8 cellular contexts compared by ENCODE assay signal in the genomic region with DNA sequence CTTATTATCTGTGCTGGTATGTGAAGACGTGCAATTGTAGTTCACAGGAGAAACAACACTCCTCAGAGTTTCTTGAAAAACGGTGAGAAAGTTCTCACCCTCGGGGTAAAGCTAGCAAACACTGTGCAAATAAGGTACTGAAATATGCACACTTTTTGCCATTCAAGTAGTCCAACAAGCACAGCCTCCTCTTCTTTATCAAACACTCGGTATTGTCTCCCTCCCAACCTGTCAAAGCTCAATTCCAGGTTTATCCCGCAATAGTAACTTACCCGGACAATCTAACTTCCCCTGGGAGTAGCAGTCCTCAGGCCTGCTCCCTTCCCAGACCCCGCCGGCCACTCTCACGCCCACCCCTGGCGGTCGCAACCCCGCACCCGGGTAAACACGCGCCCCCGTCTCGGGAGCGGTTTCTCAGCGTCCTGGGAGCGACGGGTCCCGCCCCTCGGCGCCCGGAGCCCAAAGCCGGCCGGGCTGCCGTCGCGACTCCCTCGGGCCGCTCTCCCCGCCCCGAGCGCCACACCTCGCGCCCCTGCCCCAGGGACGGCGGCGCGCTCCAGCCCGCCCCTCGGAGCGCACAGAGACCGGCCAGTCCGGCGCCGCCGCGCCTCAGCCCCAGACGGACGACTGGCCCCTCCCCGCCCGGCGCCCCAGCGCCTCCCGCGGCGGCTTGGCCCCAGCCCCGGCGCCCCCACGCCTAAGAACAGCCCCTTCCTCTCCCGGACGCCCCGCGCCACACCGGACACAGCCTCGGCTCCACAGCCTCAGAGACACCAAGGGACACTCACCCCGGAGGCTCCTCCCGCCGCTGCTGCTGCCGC. TPM values are rescaled to one million over a fixed set of nuclear protein-coding genes. Genes with fewer than 3 reads are reported as not detected.
DNase-seq lines count a peak whose midpoint lies in the region; ATAC-seq and TF ChIP-seq lines count a peak whose summit lies in the region.

No MANE protein-coding gene starts in this region.

- H4K20me1 ChIP-seq in osteoblast (ENCODE audit: insufficient read depth, low read length) = peaks cover 26% of the 10 kb centered on the region

- TF ChIP-seq CTCF in GM13976 (IDR thresholded peaks at IDR 0.05; ENCODE audit: borderline replicate concordance, control extremely low read depth, extremely low read depth, insufficient read depth, missing control alignments) (no peak), osteoblast (IDR thresholded peaks at IDR 0.05; ENCODE audit: extremely low read depth, low read depth, low read length) (peak; percentile 10), vagina (IDR thresholded peaks at IDR 0.05) (no peak)

- H3K27ac ChIP-seq in ACC112 (ENCODE audit: low read depth, low read length) = peak overlapping the region; percentile 80
- H3K27ac ChIP-seq in osteoblast (ENCODE audit: low read depth, low read length) = peak overlapping the region; percentile 94
- peak overlapping the region; percentile 99 for H3K27ac ChIP-seq in vagina

- peaks cover 68% of the 10 kb centered on the region for H3K79me2 ChIP-seq in ACC112 (ENCODE audit: control insufficient read depth, insufficient read depth, low read length, unreplicated experiment)
- peaks cover 57% of the 10 kb centered on the region for H3K79me2 ChIP-seq in osteoblast (ENCODE audit: insufficient read depth, low read length)

- DNase-seq in GM13976 (ENCODE audit: low spot score) (peak; percentile 77), NCI-H2227 (lab: John Stamatoyannopoulos, UW; ENCODE audit: unreplicated experiment) (peak; percentile 65), head of caudate nucleus (peak in 40 of 42 donors; percentile 11 to 77 (median 44)), osteoblast (ENCODE audit: insufficient read length, low spot score, missing footprints) (peak; percentile 92), vagina (ENCODE audit: extremely low spot score in 2 of 2) (no peak)
- peak; percentile 26 for DNase-seq in activated naive CD4-positive, alpha-beta T cell treated with anti-CD3 and anti-CD28 coated beads, Interleukin-2, amount 50 U/mL, for 16 hours

- H3K4me1 ChIP-seq in ACC112 (ENCODE audit: control insufficient read depth, insufficient read depth, low read length, unreplicated experiment) (peaks cover 33% of the 10 kb centered on the region), osteoblast (ENCODE audit: insufficient read depth, low read length) (peaks cover 9% of the 10 kb centered on the region), vagina (peaks cover 46% of the 10 kb centered on the region)

- no peaks in the 10 kb centered on the region for H3K9me3 ChIP-seq in osteoblast (ENCODE audit: low read depth, low read length)
- no peaks in the 10 kb centered on the region for H3K9me3 ChIP-seq in vagina

- in situ Hi-C loops in GM13976 (cut with MboI; ENCODE audit: low sequenced_read_pairs, unreplicated experiment) = no loop called here

- H3K4me3 ChIP-seq in ACC112 (ENCODE audit: low read depth, low read length) = peak overlapping the region; percentile 80
- peak overlapping the region; percentile 80 for H3K4me3 ChIP-seq in osteoblast (ENCODE audit: insufficient read depth, low read length)
- H3K4me3 ChIP-seq in vagina = peak overlapping the region; percentile 66 to 94

- intact Hi-C loops in head of caudate nucleus (cut with DNase I) (loop anchor here (5.0 to 10.0 kb wide), 2 partner anchors 53 to 100 kb away; a partner anchor contains a TSS), vagina (cut with DNase I) (no loop called here)

- H3K27me3 ChIP-seq in ACC112 (ENCODE audit: insufficient read depth, low read length) = no peaks in the 10 kb centered on the region
- no peaks in the 10 kb centered on the region for H3K27me3 ChIP-seq in osteoblast (ENCODE audit: insufficient read depth, low read length)
- H3K27me3 ChIP-seq in vagina = no peaks in the 10 kb centered on the region

- H3K36me3 ChIP-seq in ACC112 (ENCODE audit: insufficient read depth, low read length) (no peaks in the 10 kb centered on the region), osteoblast (ENCODE audit: insufficient read depth, low read length) (no peaks in the 10 kb centered on the region), vagina (no peaks in the 10 kb centered on the region)

- ATAC-seq in HG02798 (IDR thresholded peaks at IDR 0.05; ENCODE audit: poor library complexity, unreplicated experiment) = peak; percentile 65

- peak overlapping the region; percentile 97 for H3K4me2 ChIP-seq in osteoblast (ENCODE audit: insufficient read depth, low read length)

- H2AFZ ChIP-seq in ACC112 (ENCODE audit: low read length, unreplicated experiment) (peak overlapping the region; percentile 96), osteoblast (ENCODE audit: low read length) (peak overlapping the region; percentile 64)

- no peak for TF ChIP-seq POLR2A in vagina (IDR thresholded peaks at IDR 0.05)

RNA-seq across cellular contexts. Expression of a gene that starts 0.6 kb away (rescaled TPM):
- total RNA-seq in osteoblast (31.1 and 31.5 TPM in 2 replicates), vagina (28.5 TPM)

RNA-seq across cellular contexts. Expression of a gene that starts 14.7 kb away (rescaled TPM):
- total RNA-seq in osteoblast (not detected in 2 replicates), vagina (not detected)

Comparison
In these comparisons a context has a peak if more than half of its experiments do, and no peak if none do; other contexts are left out.
1. DNase-seq: peak in GM13976 (single experiment), NCI-H2227 (single experiment), activated naive CD4-positive, alpha-beta T cell treated with anti-CD3 and anti-CD28 coated beads, Interleukin-2, amount 50 U/mL, for 16 hours (single experiment), head of caudate nucleus (40 of 42) and osteoblast (single experiment); none in vagina (0 of 2).
2. Peak in every context shown above with its lines, with median percentiles within 50 percentile points of each other: H3K27ac ChIP-seq and H3K4me3 ChIP-seq.